12 cellular contexts compared by ENCODE assay signal in the genomic region with DNA sequence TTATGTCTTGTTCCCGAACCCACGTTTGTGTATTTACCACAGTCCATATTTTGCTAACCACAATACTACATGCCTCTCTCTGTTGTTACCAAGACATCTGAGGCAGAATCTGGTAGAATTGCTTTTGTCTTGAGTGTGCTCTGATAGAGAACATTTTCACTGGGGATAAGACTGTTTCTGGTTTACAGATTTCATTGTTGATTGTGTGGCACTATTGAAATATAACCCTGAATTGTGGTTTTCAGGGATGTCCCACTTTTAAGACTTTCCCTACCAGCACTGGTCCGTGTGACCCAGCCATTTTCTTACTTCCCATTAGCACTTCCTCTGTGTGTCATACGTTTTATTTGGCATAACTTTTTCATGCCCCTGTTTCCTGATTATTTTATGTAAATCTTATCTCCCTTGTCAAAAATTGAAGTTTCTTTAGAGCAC. TPM values are rescaled to one million over a fixed set of nuclear protein-coding genes. Genes with fewer than 3 reads are reported as not detected.
DNase-seq lines count a peak whose midpoint lies in the region; TF ChIP-seq lines count a peak whose summit lies in the region.
"Had no signal": no experiment of that assay in that cellular context is flagged by ENCODE, and none has a peak within 500 bp of the region (broad histone marks: within the 10 kb centered on the region; RNA-seq: fewer than 3 reads in every experiment).

No MANE protein-coding gene starts in this region.

- H3K36me3 ChIP-seq in fibroblast of lung (ENCODE audit: control insufficient read depth, insufficient read depth, low read length) = no peaks in the 10 kb centered on the region
- no peaks in the 10 kb centered on the region for H3K36me3 ChIP-seq in suprapubic skin
- no peaks in the 10 kb centered on the region for H3K36me3 ChIP-seq in hepatocyte (replicated peaks; ENCODE audit: insufficient read depth, low read depth)

- H3K4me1 Mint-ChIP-seq in activated CD4-positive, alpha-beta T cell treated with anti-CD3 and anti-CD28 coated beads, Interleukin-2, amount 10 ng/mL, durations not matched to agents 24 days and 14 days = peaks cover 50% of the 10 kb centered on the region
- peaks cover 48% of the 10 kb centered on the region for H3K4me1 Mint-ChIP-seq in T-helper 2 cell treated with Interferon-gamma antibody and Interleukin-4, amounts not matched to agents 5 μg/mL and 100 μg/mL, for 36 hours (ENCODE audit: low read depth)

- H3K79me2 ChIP-seq in fibroblast of lung (ENCODE audit: control insufficient read depth, insufficient read depth, low read length) = no peaks in the 10 kb centered on the region
- H3K79me2 ChIP-seq in hepatocyte = peaks cover 37% of the 10 kb centered on the region

- H3K27ac ChIP-seq in fibroblast of lung (ENCODE audit: insufficient read depth, low read length) = no peak overlapping the region
- H3K27ac ChIP-seq in suprapubic skin = peak overlapping the region; percentile 25
- H3K27ac ChIP-seq in hepatocyte = no peak overlapping the region

- H3K27me3 Mint-ChIP-seq in activated CD4-positive, alpha-beta T cell treated with anti-CD3 and anti-CD28 coated beads, Interleukin-2, amount 10 ng/mL, durations not matched to agents 24 days and 14 days = no peaks in the 10 kb centered on the region
- H3K27me3 Mint-ChIP-seq in T-helper 2 cell treated with Interferon-gamma antibody and Interleukin-4, amounts not matched to agents 5 μg/mL and 100 μg/mL, for 36 hours (ENCODE audit: low read depth) = no peaks in the 10 kb centered on the region
- H3K27me3 Mint-ChIP-seq: progenitor cell of endocrine pancreas had no signal

- no peak overlapping the region for H2AFZ ChIP-seq in fibroblast of lung (ENCODE audit: low read length)
- H2AFZ ChIP-seq in hepatocyte = no peak overlapping the region

- no peaks in the 10 kb centered on the region for H3K4me1 ChIP-seq in fibroblast of lung (ENCODE audit: control insufficient read depth, extremely low read depth, insufficient read depth, low read length)
- peaks cover 11% of the 10 kb centered on the region for H3K4me1 ChIP-seq in suprapubic skin
- no peaks in the 10 kb centered on the region for H3K4me1 ChIP-seq in hepatocyte (ENCODE audit: insufficient read depth)

- H3K27me3 ChIP-seq in fibroblast of lung (ENCODE audit: control insufficient read depth, insufficient read depth, low read length) = no peaks in the 10 kb centered on the region
- H3K27me3 ChIP-seq in suprapubic skin = no peaks in the 10 kb centered on the region
- H3K27me3 ChIP-seq in hepatocyte = no peaks in the 10 kb centered on the region

- TF ChIP-seq POLR2A in suprapubic skin (IDR thresholded peaks at IDR 0.05) = no peak

- no peak overlapping the region for H3K27ac Mint-ChIP-seq in activated CD4-positive, alpha-beta T cell treated with anti-CD3 and anti-CD28 coated beads, Interleukin-2, amount 10 ng/mL, durations not matched to agents 24 days and 14 days
- no peak overlapping the region for H3K27ac Mint-ChIP-seq in T-helper 2 cell treated with Interferon-gamma antibody and Interleukin-4, amounts not matched to agents 5 μg/mL and 100 μg/mL, for 36 hours
- H3K27ac Mint-ChIP-seq: progenitor cell of endocrine pancreas had no signal

- DNase-seq in activated CD4-positive, alpha-beta T cell treated with anti-CD3 and anti-CD28 coated beads, Interleukin-2, amount 10 ng/mL, durations not matched to agents 24 days and 14 days = peak; percentile 14
- no peak for DNase-seq in activated CD4-positive, alpha-beta T cell treated with anti-CD3 and anti-CD28 coated beads for 48 hours
- DNase-seq in NOMO-1 treated with DMSO at 0.1 percent for 48 hours (lab: John Stamatoyannopoulos, UW; ENCODE audit: unreplicated experiment) = peak; percentile 44
- peak; percentile 40 to 78 for DNase-seq in fibroblast of lung (ENCODE audit: low read depth in 2 of 2)
- DNase-seq in suprapubic skin (ENCODE audit: low spot score in 2 of 2) = no peak
- no peak for DNase-seq in hepatocyte (ENCODE audit: low spot score)
- no peak for DNase-seq in foreskin melanocyte
- no peak for DNase-seq in T-helper 2 cell treated with Interferon-gamma antibody and Interleukin-4, amounts not matched to agents 5 μg/mL and 100 μg/mL, for 36 hours (ENCODE audit: low spot score)
- DNase-seq: activated naive CD4-positive, alpha-beta T cell treated with anti-CD3 and anti-CD28 coated beads, Interleukin-2, amount 50 U/mL, for 16 hours; NCI-H1436 had no signal

- no peaks in the 10 kb centered on the region for H3K9me2 ChIP-seq in hepatocyte (replicated peaks; ENCODE audit: insufficient read depth)

- H3K4me2 ChIP-seq in fibroblast of lung (ENCODE audit: extremely low read depth, insufficient read depth, low read length) (no peak overlapping the region), hepatocyte (no peak overlapping the region)

- WGBS in suprapubic skin = 54% methylated on average over 4 of the region's 4 CpGs
- WGBS in hepatocyte (ENCODE audit: low lambda C conversion rate, missing lambda C conversion rate) = 75% methylated on average over 4 of the region's 4 CpGs

- H3K9me3 Mint-ChIP-seq in activated CD4-positive, alpha-beta T cell treated with anti-CD3 and anti-CD28 coated beads, Interleukin-2, amount 10 ng/mL, durations not matched to agents 24 days and 14 days = no peaks in the 10 kb centered on the region
- H3K9me3 Mint-ChIP-seq in T-helper 2 cell treated with Interferon-gamma antibody and Interleukin-4, amounts not matched to agents 5 μg/mL and 100 μg/mL, for 36 hours = no peaks in the 10 kb centered on the region

- no peak overlapping the region for H3K9ac ChIP-seq in fibroblast of lung (ENCODE audit: insufficient read depth, low read length)

- H3K4me3 Mint-ChIP-seq in activated CD4-positive, alpha-beta T cell treated with anti-CD3 and anti-CD28 coated beads, Interleukin-2, amount 10 ng/mL, durations not matched to agents 24 days and 14 days = no peak overlapping the region
- H3K4me3 Mint-ChIP-seq in T-helper 2 cell treated with Interferon-gamma antibody and Interleukin-4, amounts not matched to agents 5 μg/mL and 100 μg/mL, for 36 hours = no peak overlapping the region

- no peak for TF ChIP-seq CTCF in fibroblast of lung (conservative IDR thresholded peaks at IDR 0.05 in 1 of 2, IDR thresholded peaks at IDR 0.05 in 1 of 2; ENCODE audit: low read depth in 1 of 2, low read length in 2 of 2)
- TF ChIP-seq CTCF in suprapubic skin (IDR thresholded peaks at IDR 0.05) = no peak
- no peak for TF ChIP-seq CTCF in hepatocyte (IDR thresholded peaks at IDR 0.05; ENCODE audit: poor library complexity)

- intact Hi-C loops in activated CD4-positive, alpha-beta T cell treated with anti-CD3 and anti-CD28 coated beads, Interleukin-2, amount 10 ng/mL, durations not matched to agents 24 days and 14 days (cut with micrococcal nuclease) = no loop called here

- no peaks in the 10 kb centered on the region for H3K9me3 ChIP-seq in fibroblast of lung (ENCODE audit: control insufficient read depth, insufficient read depth, low read depth, low read length)
- H3K9me3 ChIP-seq in suprapubic skin = no peaks in the 10 kb centered on the region
- no peaks in the 10 kb centered on the region for H3K9me3 ChIP-seq in hepatocyte (ENCODE audit: low read depth)

- no peak overlapping the region for H3K4me3 ChIP-seq in fibroblast of lung (replicated peaks in 1 of 4; ENCODE audit: control extremely low read depth in 1 of 4, insufficient read depth in 1 of 4, low read depth in 3 of 4, low read length in 4 of 4)
- H3K4me3 ChIP-seq in suprapubic skin = no peak overlapping the region
- H3K4me3 ChIP-seq in hepatocyte = no peak overlapping the region

- H3K36me3 Mint-ChIP-seq in activated CD4-positive, alpha-beta T cell treated with anti-CD3 and anti-CD28 coated beads, Interleukin-2, amount 10 ng/mL, durations not matched to agents 24 days and 14 days (ENCODE audit: low read depth) = peaks cover 39% of the 10 kb centered on the region
- H3K36me3 Mint-ChIP-seq in T-helper 2 cell treated with Interferon-gamma antibody and Interleukin-4, amounts not matched to agents 5 μg/mL and 100 μg/mL, for 36 hours (ENCODE audit: low read depth) = peaks cover 28% of the 10 kb centered on the region

- no peaks in the 10 kb centered on the region for H4K20me1 ChIP-seq in fibroblast of lung (ENCODE audit: control insufficient read depth, extremely low read depth, insufficient read depth, low read length)
- no peaks in the 10 kb centered on the region for H4K20me1 ChIP-seq in hepatocyte (ENCODE audit: insufficient read depth, poor library complexity, severe bottlenecking)

- TF ChIP-seq EP300 in suprapubic skin (IDR thresholded peaks at IDR 0.05) = no peak

RNA-seq across cellular contexts. Expression of a gene that starts 12.2 kb away (rescaled TPM):
- total RNA-seq in activated CD4-positive, alpha-beta T cell treated with anti-CD3 and anti-CD28 coated beads, Interleukin-2, amount 10 ng/mL, durations not matched to agents 24 days and 14 days = 52.5 and 53.7 TPM in 2 replicates
- total RNA-seq in fibroblast of lung (38.5 and 49.9 TPM in 2 replicates), suprapubic skin (10 to 100 TPM; 11.1 to 28.4 (median 22.1) TPM), hepatocyte (34.1 and 42.0 TPM in 2 replicates)
- polyA plus RNA-seq in fibroblast of lung (12.8 and 13.7 TPM in 2 replicates), hepatocyte (17.3 and 22.6 TPM in 2 replicates)
- polyA plus RNA-seq in fibroblast of lung (2012) = 12.6 and 14.7 TPM in 2 replicates
- 1.3 and 6.9 TPM in 2 replicates for polyA minus RNA-seq in fibroblast of lung (ENCODE audit: low replicate concordance)

RNA-seq across cellular contexts. Expression of a gene that starts 53.5 kb away (rescaled TPM):
- total RNA-seq in activated CD4-positive, alpha-beta T cell treated with anti-CD3 and anti-CD28 coated beads, Interleukin-2, amount 10 ng/mL, durations not matched to agents 24 days and 14 days = not detected in 2 replicates
- total RNA-seq in fibroblast of lung (not detected in 2 replicates), suprapubic skin (1 to 10 TPM in 3 of 4 donors, under 1 TPM in 1; 0.76 to 3.0 (median 1.9) TPM), hepatocyte (0.47 and 0.80 TPM in 2 replicates)
- polyA plus RNA-seq in fibroblast of lung (not detected in 2 replicates), hepatocyte (0.27 and 0.40 TPM in 2 replicates)
- not detected in 2 replicates for polyA plus RNA-seq in fibroblast of lung (2012)
- not detected in 2 replicates for polyA minus RNA-seq in fibroblast of lung (ENCODE audit: low replicate concordance)
- total RNA-seq: T-helper 2 cell treated with Interferon-gamma antibody and Interleukin-4, amounts not matched to agents 100 ng/mL and 5 ng/mL, for 36 hours had no signal

Comparison
In these comparisons a context has a peak if more than half of its experiments do, and no peak if none do; other contexts are left out.
1. DNase-seq: peak in activated CD4-positive, alpha-beta T cell treated with anti-CD3 and anti-CD28 coated beads, Interleukin-2, amount 10 ng/mL, durations not matched to agents 24 days and 14 days (single experiment), NOMO-1 treated with DMSO at 0.1 percent for 48 hours (single experiment) and fibroblast of lung (2 of 2); none in activated CD4-positive, alpha-beta T cell treated with anti-CD3 and anti-CD28 coated beads for 48 hours (single experiment), suprapubic skin (0 of 2), hepatocyte (single experiment), foreskin melanocyte (single experiment) and T-helper 2 cell treated with Interferon-gamma antibody and Interleukin-4, amounts not matched to agents 5 μg/mL and 100 μg/mL, for 36 hours (single experiment).